In genomic region chr12:51218607-51219161, GRCh38 we compare ENCODE assay signal across 8 cellular contexts. TPM values are rescaled to one million over a fixed set of nuclear protein-coding genes. Genes with fewer than 3 reads are reported as not detected.
A peak's percentile ranks its signal among the peaks of the same experiment; 100 is the strongest.
DNase-seq lines count a peak whose midpoint lies in the region; ATAC-seq and TF ChIP-seq lines count a peak whose summit lies in the region.

No MANE protein-coding gene starts in this region.

- no peaks in the 10 kb centered on the region for H4K20me1 ChIP-seq in osteoblast (ENCODE audit: insufficient read depth, low read length)

- H3K4me3 Mint-ChIP-seq in activated CD4-positive, alpha-beta T cell treated with anti-CD3 and anti-CD28 coated beads, Interleukin-2, amount 10 ng/mL, durations not matched to agents 24 days and 14 days = peak overlapping the region; percentile 85
- H3K4me3 Mint-ChIP-seq in T-helper 17 cell = peak overlapping the region; percentile 95

- H3K27ac ChIP-seq in osteoblast (ENCODE audit: low read depth, low read length) = peak overlapping the region; percentile 83

- TF ChIP-seq CTCF in fibroblast of mammary gland (conservative IDR thresholded peaks at IDR 0.05; ENCODE audit: control insufficient read depth, insufficient read depth, low read depth, low read length) (no peak), osteoblast (IDR thresholded peaks at IDR 0.05; ENCODE audit: extremely low read depth, low read depth, low read length) (no peak)

- intact Hi-C loops in activated CD4-positive, alpha-beta T cell treated with anti-CD3 and anti-CD28 coated beads, Interleukin-2, amount 10 ng/mL, durations not matched to agents 24 days and 14 days (cut with micrococcal nuclease) = loop anchor here (1.0 to 5.0 kb wide), 4 partner anchors 20 to 136 kb away; partner anchors contain the start of genes BIN2, CSRNP2, DAZAP2 and TFCP2

- H3K4me2 ChIP-seq in osteoblast (ENCODE audit: insufficient read depth, low read length) = peak overlapping the region; percentile 90

- H3K36me3 Mint-ChIP-seq in activated CD4-positive, alpha-beta T cell treated with anti-CD3 and anti-CD28 coated beads, Interleukin-2, amount 10 ng/mL, durations not matched to agents 24 days and 14 days (ENCODE audit: low read depth) = peaks cover 4% of the 10 kb centered on the region
- peaks cover 3% of the 10 kb centered on the region for H3K36me3 Mint-ChIP-seq in T-helper 17 cell (ENCODE audit: low read depth)

- H3K9me3 ChIP-seq in T-helper 17 cell (ENCODE audit: control insufficient read depth, low read length, poor library complexity, severe bottlenecking) = no peaks in the 10 kb centered on the region
- H3K9me3 ChIP-seq in osteoblast (ENCODE audit: low read depth, low read length) = no peaks in the 10 kb centered on the region

- no peak for DNase-seq in activated CD4-positive, alpha-beta T cell treated with anti-CD3 and anti-CD28 coated beads, Interleukin-2, amount 10 ng/mL, durations not matched to agents 24 days and 14 days
- no peak for DNase-seq in activated CD4-positive, alpha-beta T cell treated with anti-CD3 and anti-CD28 coated beads for 1 hour
- no peak for DNase-seq in T-helper 17 cell
- no peak for DNase-seq in fibroblast of mammary gland (ENCODE audit: low read depth)
- DNase-seq in osteoblast (ENCODE audit: insufficient read length, low spot score, missing footprints) = no peak
- DNase-seq in NCI-H1694 treated with DMSO at 0.1 percent for 48 hours (lab: John Stamatoyannopoulos, UW) = no peak
- no peak for DNase-seq in stimulated activated CD4-positive, alpha-beta T cell treated with anti-CD3 and anti-CD28 coated beads, Interleukin-4, amount 100 ng/mL, for 4 hours

- peaks cover 13% of the 10 kb centered on the region for H3K4me1 Mint-ChIP-seq in activated CD4-positive, alpha-beta T cell treated with anti-CD3 and anti-CD28 coated beads, Interleukin-2, amount 10 ng/mL, durations not matched to agents 24 days and 14 days
- H3K4me1 Mint-ChIP-seq in T-helper 17 cell = peaks cover 21% of the 10 kb centered on the region

- peak overlapping the region; percentile 73 for H3K4me3 ChIP-seq in fibroblast of mammary gland (ENCODE audit: control insufficient read depth, low read depth, low read length)
- peak overlapping the region; percentile 88 for H3K4me3 ChIP-seq in osteoblast (ENCODE audit: insufficient read depth, low read length)

- no peaks in the 10 kb centered on the region for H3K9me3 Mint-ChIP-seq in activated CD4-positive, alpha-beta T cell treated with anti-CD3 and anti-CD28 coated beads, Interleukin-2, amount 10 ng/mL, durations not matched to agents 24 days and 14 days

- no peaks in the 10 kb centered on the region for H3K27me3 ChIP-seq in osteoblast (ENCODE audit: insufficient read depth, low read length)

- H3K27me3 Mint-ChIP-seq in activated CD4-positive, alpha-beta T cell treated with anti-CD3 and anti-CD28 coated beads, Interleukin-2, amount 10 ng/mL, durations not matched to agents 24 days and 14 days = no peaks in the 10 kb centered on the region
- no peaks in the 10 kb centered on the region for H3K27me3 Mint-ChIP-seq in T-helper 17 cell

- ATAC-seq in T-helper 17 cell = no peak
- no peak for ATAC-seq in GM18520 (IDR thresholded peaks at IDR 0.05; ENCODE audit: unreplicated experiment)

- peak overlapping the region; percentile 86 for H2AFZ ChIP-seq in osteoblast (ENCODE audit: low read length)

- no peaks in the 10 kb centered on the region for H3K36me3 ChIP-seq in osteoblast (ENCODE audit: insufficient read depth, low read length)

- H3K27ac Mint-ChIP-seq in activated CD4-positive, alpha-beta T cell treated with anti-CD3 and anti-CD28 coated beads, Interleukin-2, amount 10 ng/mL, durations not matched to agents 24 days and 14 days = peak overlapping the region; percentile 88
- H3K27ac Mint-ChIP-seq in T-helper 17 cell = peak overlapping the region; percentile 93

- H3K4me1 ChIP-seq in osteoblast (ENCODE audit: insufficient read depth, low read length) = peaks cover 15% of the 10 kb centered on the region

- H3K79me2 ChIP-seq in osteoblast (ENCODE audit: insufficient read depth, low read length) = peaks cover 7% of the 10 kb centered on the region

RNA-seq across cellular contexts. Expression of gene POU6F1, which starts 0.8 kb away (rescaled TPM):
- total RNA-seq in activated CD4-positive, alpha-beta T cell treated with anti-CD3 and anti-CD28 coated beads, Interleukin-2, amount 10 ng/mL, durations not matched to agents 24 days and 14 days = 5.1 and 9.0 TPM in 2 replicates
- total RNA-seq in T-helper 17 cell (10 to 100 TPM; 22.5 to 32.8 TPM), osteoblast (6.8 and 7.6 TPM in 2 replicates)

RNA-seq across cellular contexts. Expression of gene DAZAP2, which starts 19.9 kb away (rescaled TPM):
- total RNA-seq in activated CD4-positive, alpha-beta T cell treated with anti-CD3 and anti-CD28 coated beads, Interleukin-2, amount 10 ng/mL, durations not matched to agents 24 days and 14 days = 135 and 146 TPM in 2 replicates
- total RNA-seq in T-helper 17 cell = 100 to 1,000 TPM; 273 to 335 TPM
- total RNA-seq in osteoblast = 160 and 169 TPM in 2 replicates

RNA-seq across cellular contexts. Expression of gene TFCP2, which starts 45.7 kb away (rescaled TPM):
- total RNA-seq in activated CD4-positive, alpha-beta T cell treated with anti-CD3 and anti-CD28 coated beads, Interleukin-2, amount 10 ng/mL, durations not matched to agents 24 days and 14 days = 43.1 and 46.3 TPM in 2 replicates
- total RNA-seq in T-helper 17 cell = 10 to 100 TPM; 15.7 to 20.5 TPM
- 7.6 and 8.3 TPM in 2 replicates for total RNA-seq in osteoblast

RNA-seq across cellular contexts. Expression of gene SMAGP, which starts 51.5 kb away (rescaled TPM):
- total RNA-seq in activated CD4-positive, alpha-beta T cell treated with anti-CD3 and anti-CD28 coated beads, Interleukin-2, amount 10 ng/mL, durations not matched to agents 24 days and 14 days = 0.24 and 0.26 TPM in 2 replicates
- total RNA-seq in T-helper 17 cell (1 to 10 TPM; 1.9 to 3.4 TPM), osteoblast (9.8 and 13.6 TPM in 2 replicates)
